Comparison of ENCODE assay signal across 8 cellular contexts in the genomic region with DNA sequence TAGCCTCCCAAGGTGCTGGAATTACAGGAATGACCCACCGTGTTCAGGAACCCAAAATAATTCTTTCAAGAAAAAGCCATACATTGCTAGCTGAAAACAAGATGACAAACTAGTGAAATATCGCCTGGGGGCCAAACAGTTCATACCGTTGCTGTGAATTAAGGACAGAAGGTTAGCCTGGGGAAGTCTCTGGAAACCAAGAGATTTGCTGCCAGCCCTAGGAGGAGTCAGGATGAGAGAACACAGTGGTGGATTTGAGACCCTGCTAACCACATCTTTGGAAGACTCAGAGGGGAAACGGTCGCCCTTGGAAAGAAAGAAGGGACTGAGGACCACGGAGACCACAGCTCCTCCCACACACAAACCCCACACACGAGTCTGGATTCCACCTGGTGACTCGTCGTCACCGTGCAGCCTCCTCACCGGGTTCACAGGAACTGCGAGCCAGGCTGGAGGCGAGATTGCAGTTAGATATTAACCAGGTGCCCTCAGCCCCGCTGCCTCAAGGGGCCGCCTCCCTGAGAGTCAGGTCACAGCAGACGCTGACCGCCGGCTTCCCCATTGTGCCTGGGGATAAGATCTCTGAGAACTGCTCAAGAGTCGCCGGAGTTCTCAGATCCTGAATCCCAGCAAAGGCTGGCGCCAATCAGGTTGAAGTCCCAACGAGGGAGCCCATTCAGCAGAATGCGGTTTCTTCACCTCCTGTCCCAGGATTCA. TPM values are rescaled to one million over a fixed set of nuclear protein-coding genes. Genes with fewer than 3 reads are reported as not detected.
A peak's percentile ranks its signal among the peaks of the same experiment; 100 is the strongest.
DNase-seq lines count a peak whose midpoint lies in the region; ATAC-seq and TF ChIP-seq lines count a peak whose summit lies in the region.
"Not testable (repeated sequence)": the region's sequence is repeated elsewhere in the genome, so short reads cannot be mapped to it uniquely, and the experiment has no call there.

No MANE protein-coding gene starts in this region.

- H3K27me3 ChIP-seq in GM06990 (replicated peaks; ENCODE audit: control insufficient read depth, insufficient read depth, low read length); HCT116 (ENCODE audit: insufficient read depth, low read length); KMS-11 (ENCODE audit: insufficient read depth, low read depth); parathyroid adenoma (ENCODE audit: control insufficient read depth, insufficient read depth, low read length); transverse colon: not testable (repeated sequence)

- peak overlapping the region; percentile 87 for H3K4me3 Mint-ChIP-seq in MCF 10A (ENCODE audit: unreplicated experiment)

- not testable (repeated sequence) for H3K9me3 Mint-ChIP-seq in MCF 10A (ENCODE audit: unreplicated experiment)

- TF ChIP-seq POLR2A in HCT116 (IDR thresholded peaks at IDR 0.05; ENCODE audit: borderline replicate concordance, extremely low read depth, insufficient read depth, insufficient read length) = not testable (repeated sequence)
- TF ChIP-seq POLR2A in transverse colon (IDR thresholded peaks at IDR 0.05) = peak; percentile 49

- WGBS in transverse colon (ENCODE audit: low coverage in 1 of 2), 2 donors = 2% methylated on average over 23 of the region's 23 CpGs; no CpG with 5 or more reads in 1 of the 2 donors

- not testable (repeated sequence) for H3K4me1 ChIP-seq in HCT116 (ENCODE audit: control insufficient read depth in 1 of 2, insufficient read depth in 2 of 2, low read length in 2 of 2); KMS-11 (ENCODE audit: low read depth, poor library complexity, severe bottlenecking); parathyroid adenoma
- H3K4me1 ChIP-seq in transverse colon = peaks cover 0 to 14% (median 6%) of the 10 kb centered on the region in 4 donors

- H3K27ac Mint-ChIP-seq in MCF 10A (ENCODE audit: low read depth, unreplicated experiment) = peak overlapping the region; percentile 69

- not testable (repeated sequence) for H3K9me2 ChIP-seq in HCT116 (ENCODE audit: insufficient read depth)

- not testable (repeated sequence) for TF ChIP-seq RAD21 in HCT116 (IDR thresholded peaks at IDR 0.05; ENCODE audit: low read depth)

- CTCF ChIA-PET in HCT116 (lab: Charles Lee); MCF 10A (lab: Yijun Ruan, JAX): not testable (repeated sequence)

- not testable (repeated sequence) for H3K27me3 Mint-ChIP-seq in MCF 10A (ENCODE audit: insufficient read depth, unreplicated experiment)

- H3K27ac ChIP-seq in HCT116 (ENCODE audit: low read depth, low read length) (peak overlapping the region; percentile 76), KMS-11 (peak overlapping the region; percentile 40), parathyroid adenoma (peak overlapping the region; percentile 94), transverse colon (peak overlapping the region; percentile 88 to 97 (median 90))

- H3K4me3 ChIP-seq in GM06990 (replicated peaks; ENCODE audit: low read depth, low read length) = peak overlapping the region; percentile 87
- peak overlapping the region; percentile 72 to 82 for H3K4me3 ChIP-seq in HCT116 (replicated peaks in 1 of 2; ENCODE audit: low read depth in 1 of 2, low read length in 2 of 2)
- H3K4me3 ChIP-seq in KMS-11 (IDR thresholded peaks at IDR 0.05; ENCODE audit: insufficient read depth, low read depth, low read length) = not testable (repeated sequence)
- H3K4me3 ChIP-seq in parathyroid adenoma (ENCODE audit: low read depth, low read length) = peak overlapping the region; percentile 67
- H3K4me3 ChIP-seq in transverse colon = peak overlapping the region; percentile 70 to 91 (median 76)

- H3K4me2 ChIP-seq in HCT116 (ENCODE audit: low read length) = peak overlapping the region; percentile 88
- peak overlapping the region; percentile 84 for H3K4me2 ChIP-seq in KMS-11
- peak overlapping the region; percentile 85 for H3K4me2 ChIP-seq in parathyroid adenoma (ENCODE audit: low read length)

- in situ Hi-C loops in transverse colon (cut with MboI; ENCODE audit: low pct_ligation_motif_present in 1 of 4, low pct_unique_long_range_greater_than_20kb in 1 of 4, low sequenced_read_pairs in 3 of 4) = loop anchor here in 1 of 4 donors (5.0 kb wide), 1 partner anchor 37 kb away; no protein-coding TSS in a partner anchor

- not testable (repeated sequence) for TF ChIP-seq CTCF in GM06990 (IDR thresholded peaks at IDR 0.05; ENCODE audit: insufficient read depth, low read length, poor library complexity, severe bottlenecking); HCT116 (IDR thresholded peaks at IDR 0.05 in 2 of 3, conservative IDR thresholded peaks at IDR 0.05 in 1 of 3; ENCODE audit: borderline replicate concordance in 1 of 3, insufficient read depth in 1 of 3, low read depth in 2 of 3, low read length in 2 of 3); KMS-11 (conservative IDR thresholded peaks at IDR 0.05; ENCODE audit: low read depth, low read length); MCF 10A (IDR thresholded peaks at IDR 0.05; ENCODE audit: unreplicated experiment); parathyroid adenoma (IDR thresholded peaks at IDR 0.05); transverse colon (IDR thresholded peaks at IDR 0.05)

- RAD21 ChIA-PET in HCT116 (lab: Charles Lee; ENCODE audit: low non-redundant PET in 1 of 2, low total read pairs in 2 of 2, uncharacterized antibody in 2 of 2, unreplicated experiment in 2 of 2) = not testable (repeated sequence)

- BruUV-seq in HCT116 (replicated peaks; lab: Mats Ljungman, UMichigan) = TSS peak; percentile 42
- BruUV-seq in MCF 10A (replicated peaks; lab: Mats Ljungman, UMichigan) = not testable (repeated sequence)

- intact Hi-C loops in HCT116 (cut with micrococcal nuclease) = loop anchor here (2.0 to 5.0 kb wide), 4 partner anchors 42 to 661 kb away; a partner anchor contains a TSS
- intact Hi-C loops in MCF 10A (cut with micrococcal nuclease) = loop anchor here (2.0 kb wide), 4 partner anchors 41 to 151 kb away; a partner anchor contains a TSS
- intact Hi-C loops in transverse colon (cut with DNase I; ENCODE audit: low total_unique reads) = not testable (repeated sequence)

- H3K9ac ChIP-seq in HCT116 (ENCODE audit: low read length) = peak overlapping the region; percentile 78
- H3K9ac ChIP-seq in KMS-11 = peak overlapping the region; percentile 45; the same call in 1 of the 2 replicates
- peak overlapping the region; percentile 84 for H3K9ac ChIP-seq in parathyroid adenoma

- H3K36me3 ChIP-seq in GM06990 (ENCODE audit: control insufficient read depth, insufficient read depth, low read length); HCT116 (ENCODE audit: control insufficient read depth in 1 of 2, insufficient read depth in 2 of 2, low read length in 2 of 2); KMS-11 (ENCODE audit: insufficient read depth); parathyroid adenoma (ENCODE audit: control insufficient read depth, insufficient read depth, low read length); transverse colon: not testable (repeated sequence)

- not testable (repeated sequence) for H3K36me3 Mint-ChIP-seq in MCF 10A (ENCODE audit: insufficient read depth, unreplicated experiment)

- H2AFZ ChIP-seq in HCT116 (ENCODE audit: low read depth, low read length, poor library complexity, severe bottlenecking) = not testable (repeated sequence)
- H2AFZ ChIP-seq in KMS-11 (ENCODE audit: low read depth) (peak overlapping the region; percentile 85), parathyroid adenoma (peak overlapping the region; percentile 98)

- H3K9me3 ChIP-seq in HCT116 (ENCODE audit: control insufficient read depth in 1 of 2, insufficient read depth in 1 of 2, low read depth in 1 of 2, low read length in 2 of 2); parathyroid adenoma (ENCODE audit: control insufficient read depth, low read length); transverse colon: not testable (repeated sequence)

- ATAC-seq in HCT116 = peak; percentile 43

- POLR2A ChIA-PET in HCT116 (lab: Charles Lee) = not testable (repeated sequence)
- POLR2A ChIA-PET in MCF 10A (lab: Yijun Ruan, JAX) = interaction anchor here (0.8 to 3.2 kb wide), 7 partner anchors 40 to 211 kb away, joined by 3 to 21 read pairs (median 7); a partner anchor contains a TSS

- not testable (repeated sequence) for H3K4me1 Mint-ChIP-seq in MCF 10A (ENCODE audit: insufficient read depth, unreplicated experiment)

- DNase-seq in GM06990 (ENCODE audit: extremely low read depth, insufficient read length) (peak; percentile 20), HCT116 (ENCODE audit: low read depth, low spot score) (peak; percentile 16), UCSD-AML1 (lab: John Stamatoyannopoulos, UW; ENCODE audit: unreplicated experiment) (peak; percentile 40), MCF 10A (ENCODE audit: unreplicated experiment) (peak; percentile 29), iPS DF 19.7 (ENCODE audit: low read depth, low spot score) (peak; percentile 30), transverse colon (peak; percentile 59)

- H4K20me1 ChIP-seq in HCT116 (ENCODE audit: insufficient read depth); KMS-11 (ENCODE audit: insufficient read depth): not testable (repeated sequence)

- not testable (repeated sequence) for TF ChIP-seq EP300 in transverse colon (IDR thresholded peaks at IDR 0.05; ENCODE audit: low read depth)

- not testable (repeated sequence) for H3K79me2 ChIP-seq in HCT116 (ENCODE audit: insufficient read depth, low read length); KMS-11 (ENCODE audit: insufficient read depth, low read depth); parathyroid adenoma

RNA-seq across cellular contexts. Expression of a gene that starts 1.0 kb away (rescaled TPM):
- total RNA-seq in HCT116 (2021; ENCODE audit: unreplicated experiment) (3.6 TPM), MCF 10A (2022) (1.0 and 1.8 TPM in 2 replicates), transverse colon (1 to 10 TPM; 5.4 to 9.4 (median 7.9) TPM)
- polyA plus RNA-seq in HCT116 (2012) = 1.0 and 1.4 TPM in 2 replicates

RNA-seq across cellular contexts. Expression of a gene that starts 34.6 kb away (rescaled TPM):
- total RNA-seq in HCT116 (2021; ENCODE audit: unreplicated experiment) (not detected), MCF 10A (2022) (0.44 and 0.49 TPM in 2 replicates), transverse colon (1 to 10 TPM in 1 of 4 donors, under 1 TPM in 1, not detected in 2; 0.96 to 2.2 TPM)
- polyA plus RNA-seq in HCT116 (2012) = not detected in 2 replicates

RNA-seq across cellular contexts. Expression of a gene that starts 40.8 kb away (rescaled TPM):
- 2.9 TPM for total RNA-seq in HCT116 (2021; ENCODE audit: unreplicated experiment)
- polyA plus RNA-seq in HCT116 (2012) = 0.61 and 1.3 TPM in 2 replicates
- total RNA-seq in MCF 10A (2022) = 0.79 and 1.6 TPM in 2 replicates
- total RNA-seq in transverse colon = 1 to 10 TPM; 1.8 to 8.1 (median 7.0) TPM

Comparison
In these comparisons a context has a peak if more than half of its experiments do, and no peak if none do; other contexts are left out.
1. H3K27ac ChIP-seq: peak in every context shown above with its lines; median percentile 94 in parathyroid adenoma; 90 in transverse colon; 76 in HCT116; 40 in KMS-11.